17 cellular contexts compared by ENCODE assay signal in genomic region chr13:89951341-89951740, GRCh38.
DNase-seq lines count a peak whose midpoint lies in the region; TF ChIP-seq lines count a peak whose summit lies in the region.
"Had no signal": no experiment of that assay in that cellular context is flagged by ENCODE, and none has a peak within 500 bp of the region (broad histone marks: within the 10 kb centered on the region; RNA-seq: fewer than 3 reads in every experiment).

No MANE protein-coding gene starts in this region.

- no peak overlapping the region for H3K4me3 ChIP-seq in OCI-LY3 (ENCODE audit: low read length)
- H3K4me3 ChIP-seq: BLaER1 treated with 17β-estradiol and CSF1 and Interleukin-3, amounts not matched to agents 10 nM and 100 nM; K562 had no signal

- peaks cover 16% of the 10 kb centered on the region for H3K9me3 Mint-ChIP-seq in chondrocyte (ENCODE audit: low read depth)
- H3K9me3 Mint-ChIP-seq in activated CD4-positive, alpha-beta memory T cell treated with anti-CD3 and anti-CD28 coated beads, Interleukin-2, amount 10 ng/mL, durations not matched to agents 7 days and 5 days, result peaks cover 8% of the 10 kb centered on the region

- H3K27ac ChIP-seq in OCI-LY3 (ENCODE audit: low read length), result no peak overlapping the region
- H3K27ac ChIP-seq: BLaER1 treated with 17β-estradiol and CSF1 and Interleukin-3, amounts not matched to agents 10 nM and 100 nM; HL-60 had no signal

- no peak overlapping the region for H3K9ac ChIP-seq in OCI-LY3 (ENCODE audit: low read length)
- H3K9ac ChIP-seq: BLaER1 treated with 17β-estradiol and CSF1 and Interleukin-3, amounts not matched to agents 10 nM and 100 nM had no signal

- H3K36me3 ChIP-seq in OCI-LY3 (replicated peaks; ENCODE audit: low read depth, low read length), result no peaks in the 10 kb centered on the region
- H3K36me3 ChIP-seq: BLaER1 treated with 17β-estradiol and CSF1 and Interleukin-3, amounts not matched to agents 10 nM and 100 nM had no signal

- no peaks in the 10 kb centered on the region for H3K79me2 ChIP-seq in OCI-LY3 (ENCODE audit: low read length)

- H3K4me3 Mint-ChIP-seq in chondrocyte (ENCODE audit: unreplicated experiment), result no peak overlapping the region
- no peak overlapping the region for H3K4me3 Mint-ChIP-seq in activated CD4-positive, alpha-beta memory T cell treated with anti-CD3 and anti-CD28 coated beads, Interleukin-2, amount 10 ng/mL, durations not matched to agents 7 days and 5 days

- peaks cover 4% of the 10 kb centered on the region for H3K36me3 Mint-ChIP-seq in chondrocyte (ENCODE audit: low read depth)
- H3K36me3 Mint-ChIP-seq in activated CD4-positive, alpha-beta memory T cell treated with anti-CD3 and anti-CD28 coated beads, Interleukin-2, amount 10 ng/mL, durations not matched to agents 7 days and 5 days (ENCODE audit: low read depth), result no peaks in the 10 kb centered on the region

- no peak overlapping the region for H3K4me2 ChIP-seq in OCI-LY3 (ENCODE audit: low read length)
- H3K4me2 ChIP-seq: BLaER1 treated with 17β-estradiol and CSF1 and Interleukin-3, amounts not matched to agents 10 nM and 100 nM had no signal

- TF ChIP-seq CTCF in OCI-LY3 (IDR thresholded peaks at IDR 0.05; ENCODE audit: low read depth, low read length), result peak; percentile 17; the same call in 1 of the 2 replicates
- peak; percentile 10 for TF ChIP-seq CTCF in chondrocyte (IDR thresholded peaks at IDR 0.05)
- no peak for TF ChIP-seq CTCF in GM13976 (IDR thresholded peaks at IDR 0.05; ENCODE audit: borderline replicate concordance, control extremely low read depth, extremely low read depth, insufficient read depth, missing control alignments)

- H3K4me1 Mint-ChIP-seq in chondrocyte (ENCODE audit: low read depth), result no peaks in the 10 kb centered on the region
- H3K4me1 Mint-ChIP-seq in activated CD4-positive, alpha-beta memory T cell treated with anti-CD3 and anti-CD28 coated beads, Interleukin-2, amount 10 ng/mL, durations not matched to agents 7 days and 5 days, result no peaks in the 10 kb centered on the region

- 0 out of 2 replicates have a peak overlapping the region, but pooled peaks have one; percentile 12 for H2AFZ ChIP-seq in OCI-LY3 (ENCODE audit: low read depth, low read length)

- H3K27me3 Mint-ChIP-seq in chondrocyte (ENCODE audit: low read depth), result no peaks in the 10 kb centered on the region
- H3K27me3 Mint-ChIP-seq in activated CD4-positive, alpha-beta memory T cell treated with anti-CD3 and anti-CD28 coated beads, Interleukin-2, amount 10 ng/mL, durations not matched to agents 7 days and 5 days, result no peaks in the 10 kb centered on the region

- H3K27me3 ChIP-seq in OCI-LY3 (ENCODE audit: low read depth, low read length), result no peaks in the 10 kb centered on the region
- H3K27me3 ChIP-seq: BLaER1 treated with 17β-estradiol and CSF1 and Interleukin-3, amounts not matched to agents 10 nM and 100 nM had no signal

- no peaks in the 10 kb centered on the region for H3K9me3 ChIP-seq in OCI-LY3 (ENCODE audit: insufficient read depth, low read length)

- peak; percentile 3 for DNase-seq in DMS53 (lab: John Stamatoyannopoulos, UW)
- DNase-seq in DMS53 treated with DMSO at 0.1 percent for 48 hours (lab: John Stamatoyannopoulos, UW; ENCODE audit: unreplicated experiment), result no peak
- DNase-seq in G401 (ENCODE audit: low spot score), result peak; percentile 24
- no peak for DNase-seq in chondrocyte (ENCODE audit: low spot score)
- no peak for DNase-seq in activated CD4-positive, alpha-beta memory T cell treated with anti-CD3 and anti-CD28 coated beads, Interleukin-2, amount 10 ng/mL, durations not matched to agents 7 days and 5 days
- DNase-seq in foreskin melanocyte, result no peak
- DNase-seq in GM13976 (ENCODE audit: low spot score), result no peak
- DNase-seq: 8988T, DMS 273 treated with DMSO at 0.1 percent for 48 hours, NCI-H2081 treated with DMSO at 0.1 percent for 48 hours, NCI-H345, NCI-H526 treated with DMSO at 0.1 percent for 48 hours, PC-3 had no signal

- CTCF ChIA-PET in activated CD4-positive, alpha-beta memory T cell treated with anti-CD3 and anti-CD28 coated beads, Interleukin-2, amount 10 ng/mL, durations not matched to agents 7 days and 5 days (lab: Charles Lee), result no interaction called here

- POLR2A ChIA-PET in activated CD4-positive, alpha-beta memory T cell treated with anti-CD3 and anti-CD28 coated beads, Interleukin-2, amount 10 ng/mL, durations not matched to agents 7 days and 5 days (lab: Charles Lee), result no interaction called here

- H3K4me1 ChIP-seq in OCI-LY3 (ENCODE audit: low read length), result no peaks in the 10 kb centered on the region
- H3K4me1 ChIP-seq: BLaER1 treated with 17β-estradiol and CSF1 and Interleukin-3, amounts not matched to agents 10 nM and 100 nM had no signal

- no peak overlapping the region for H3K27ac Mint-ChIP-seq in chondrocyte (ENCODE audit: unreplicated experiment)
- no peak overlapping the region for H3K27ac Mint-ChIP-seq in activated CD4-positive, alpha-beta memory T cell treated with anti-CD3 and anti-CD28 coated beads, Interleukin-2, amount 10 ng/mL, durations not matched to agents 7 days and 5 days

- in situ Hi-C loops in G401 (cut with HindIII; ENCODE audit: low sequenced_read_pairs) (no loop called here), GM13976 (cut with MboI; ENCODE audit: low sequenced_read_pairs, unreplicated experiment) (no loop called here)

- H4K20me1 ChIP-seq in OCI-LY3 (ENCODE audit: insufficient read depth, low read length), result no peaks in the 10 kb centered on the region
- H4K20me1 ChIP-seq: BLaER1 treated with 17β-estradiol and CSF1 and Interleukin-3, amounts not matched to agents 10 nM and 100 nM had no signal

Comparison
In these comparisons a context has a peak if more than half of its experiments do, and no peak if none do; other contexts are left out.
1. DNase-seq: peak in DMS53 (single experiment) and G401 (single experiment); none in DMS53 treated with DMSO at 0.1 percent for 48 hours (single experiment), chondrocyte (single experiment), activated CD4-positive, alpha-beta memory T cell treated with anti-CD3 and anti-CD28 coated beads, Interleukin-2, amount 10 ng/mL, durations not matched to agents 7 days and 5 days (single experiment), foreskin melanocyte (single experiment) and GM13976 (single experiment).